In the genomic region with DNA sequence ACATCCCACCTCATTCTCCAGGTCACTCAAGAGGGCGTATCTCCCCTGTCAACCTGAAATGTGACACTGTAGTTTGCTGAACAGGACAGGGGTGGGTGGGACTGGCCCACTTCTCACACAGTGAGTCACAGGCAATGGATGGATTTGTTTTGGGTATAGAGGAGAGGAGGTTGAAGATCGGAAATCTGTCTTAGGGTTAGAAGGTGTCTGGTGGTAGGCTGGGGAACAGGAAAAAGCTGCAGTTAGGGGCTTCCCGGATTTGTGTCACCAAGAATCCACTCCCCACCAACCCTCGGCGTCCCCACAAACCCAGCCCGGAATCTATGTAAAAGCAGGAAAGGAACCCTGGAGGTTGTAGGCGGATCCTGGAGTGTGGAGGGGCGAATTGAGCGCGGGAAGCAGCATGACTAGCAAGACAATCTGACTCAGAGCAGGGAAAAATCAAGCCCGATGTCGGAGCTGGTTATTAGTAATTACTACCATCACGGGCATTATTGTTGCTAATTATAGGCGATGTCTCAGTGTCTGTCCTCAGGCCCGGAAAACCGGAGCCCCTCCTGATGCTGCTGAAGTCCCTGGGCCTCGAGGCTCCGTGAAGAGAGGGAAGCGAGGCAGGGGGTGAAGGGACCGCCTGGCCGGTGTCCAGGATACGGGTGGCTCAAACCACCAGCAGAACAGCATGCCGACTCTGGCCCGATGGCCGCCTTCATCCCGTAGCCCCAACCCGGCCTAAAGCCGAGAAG, we compare ENCODE assay signal across 14 cellular contexts. TPM values are rescaled to one million over a fixed set of nuclear protein-coding genes. Genes with fewer than 3 reads are reported as not detected.
DNase-seq lines count a peak whose midpoint lies in the region; ATAC-seq and TF ChIP-seq lines count a peak whose summit lies in the region.
"Had no signal": no experiment of that assay in that cellular context is flagged by ENCODE, and none has a peak within 500 bp of the region (broad histone marks: within the 10 kb centered on the region; RNA-seq: fewer than 3 reads in every experiment).

No MANE protein-coding gene starts in this region.

- ATAC-seq in naive B cell (ENCODE audit: low read depth in 2 of 2): no peak
- ATAC-seq: activated T-helper 17 cell treated with anti-CD3 and anti-CD28 coated beads, Interleukin-2, amount 50 U/mL, for 72 hours had no signal

- H3K4me1 Mint-ChIP-seq in naive B cell: peaks cover 7 to 8% (median 7%) of the 10 kb centered on the region in 3 donors
- H3K4me1 Mint-ChIP-seq: activated T-helper 17 cell treated with anti-CD3 and anti-CD28 coated beads, Interleukin-2, amount 50 U/mL, for 72 hours had no signal

- H3K9me3 Mint-ChIP-seq in naive B cell: peaks cover 0 to 10% (median 3%) of the 10 kb centered on the region in 7 donors
- H3K9me3 Mint-ChIP-seq: activated T-helper 17 cell treated with anti-CD3 and anti-CD28 coated beads, Interleukin-2, amount 50 U/mL, for 72 hours; CD4-positive, alpha-beta T cell had no signal

- H3K4me3 Mint-ChIP-seq in naive B cell: peak overlapping the region in 5 of 8 donors; percentile 4 to 53 (median 17)
- H3K4me3 Mint-ChIP-seq: activated T-helper 17 cell treated with anti-CD3 and anti-CD28 coated beads, Interleukin-2, amount 50 U/mL, for 72 hours; CD4-positive, alpha-beta T cell had no signal

- H2AFZ ChIP-seq in GM23248 (peak overlapping the region; percentile 81), Karpas-422 (ENCODE audit: low read length) (no peak overlapping the region)

- TF ChIP-seq POLR2A in adrenal gland (IDR thresholded peaks at IDR 0.05): no peak

- peaks cover 32 to 76% (median 47%) of the 10 kb centered on the region in 3 donors for H3K27me3 Mint-ChIP-seq in naive B cell

- no peaks in the 10 kb centered on the region for H3K9me3 ChIP-seq in GM23248 (ENCODE audit: low read depth)
- H3K9me3 ChIP-seq in adrenal gland (replicated peaks in 1 of 3): no peaks in the 10 kb centered on the region
- H3K9me3 ChIP-seq in Karpas-422 (ENCODE audit: low read length): peaks cover 5% of the 10 kb centered on the region

- peak; percentile 41 for DNase-seq in AG08395 (ENCODE audit: low spot score)
- peak; percentile 89 for DNase-seq in GM23248
- peak; percentile 63 for DNase-seq in ecto neural progenitor cell (ENCODE audit: low spot score)
- DNase-seq in naive B cell: no peak
- no peak for DNase-seq in anterior cingulate cortex (lab: John Stamatoyannopoulos, UW)
- DNase-seq in adrenal gland: no peak
- DNase-seq in Karpas-422: no peak
- no peak for DNase-seq in SHP77 treated with DMSO at 0.1 percent for 48 hours (lab: John Stamatoyannopoulos, UW)
- DNase-seq: CD4-positive, alpha-beta T cell; NCI-H446; RPMI8226; stimulated activated naive CD4-positive, alpha-beta T cell treated with Interleukin-2 at 50 U/mL for 16 hours had no signal

- H3K27me3 ChIP-seq in GM23248 (replicated peaks; ENCODE audit: insufficient read depth) (peaks cover 24% of the 10 kb centered on the region), adrenal gland (peaks cover 74% of the 10 kb centered on the region), Karpas-422 (ENCODE audit: low read length) (no peaks in the 10 kb centered on the region)

- H3K36me3 Mint-ChIP-seq in naive B cell: peaks cover 0 to 16% of the 10 kb centered on the region in 2 donors

- H3K27ac ChIP-seq in GM23248 (peak overlapping the region; percentile 59), adrenal gland (no peak overlapping the region), Karpas-422 (ENCODE audit: low read length) (no peak overlapping the region)

- H3K9ac ChIP-seq in GM23248: peak overlapping the region; percentile 89
- H3K9ac ChIP-seq in Karpas-422 (ENCODE audit: low read length): no peak overlapping the region

- H3K36me3 ChIP-seq in GM23248 (ENCODE audit: low read depth) (no peaks in the 10 kb centered on the region), adrenal gland (replicated peaks in 1 of 2) (no peaks in the 10 kb centered on the region), Karpas-422 (ENCODE audit: insufficient read depth, low read length) (no peaks in the 10 kb centered on the region)

- H3K27ac Mint-ChIP-seq in naive B cell: peak overlapping the region in 1 of 6 donors; percentile 39
- H3K27ac Mint-ChIP-seq: activated T-helper 17 cell treated with anti-CD3 and anti-CD28 coated beads, Interleukin-2, amount 50 U/mL, for 72 hours; CD4-positive, alpha-beta T cell had no signal

- intact Hi-C loops in adrenal gland (cut with DNase I): no loop called here

- in situ Hi-C loops in GM23248 (cut with MboI): no loop called here

- H3F3A ChIP-seq in GM23248 (ENCODE audit: insufficient read depth): 0 out of 2 replicates have a peak, but pooled peaks cover 9% of the 10 kb centered on the region

- no peak for TF ChIP-seq CTCF in adrenal gland (IDR thresholded peaks at IDR 0.05)

- H3K4me2 ChIP-seq in GM23248 (ENCODE audit: unreplicated experiment) (peak overlapping the region; percentile 86), Karpas-422 (ENCODE audit: low read depth, low read length, poor library complexity, severe bottlenecking) (no peak overlapping the region)

- no peaks in the 10 kb centered on the region for H3K4me1 ChIP-seq in GM23248 (ENCODE audit: insufficient read depth)
- peaks cover 0 to 4% of the 10 kb centered on the region in 2 donors for H3K4me1 ChIP-seq in adrenal gland (replicated peaks in 1 of 2)
- H3K4me1 ChIP-seq in Karpas-422 (ENCODE audit: low read length): no peaks in the 10 kb centered on the region

- WGBS in GM23248 (ENCODE audit: low coverage in 1 of 2, low lambda C conversion rate in 2 of 2, missing lambda C conversion rate in 2 of 2), 2 experiments: 5% methylated on average over 28 of the region's 28 CpGs
- WGBS in adrenal gland, 4 donors: 2 to 6% (median 3%) methylated on average over 15 to 28 of the region's 28 CpGs

- H3K9me2 ChIP-seq in GM23248 (ENCODE audit: insufficient read depth) (no peaks in the 10 kb centered on the region), Karpas-422 (replicated peaks; ENCODE audit: insufficient read depth, low read length) (no peaks in the 10 kb centered on the region)

- H4K20me1 ChIP-seq in GM23248 (ENCODE audit: insufficient read depth) (no peaks in the 10 kb centered on the region), Karpas-422 (ENCODE audit: insufficient read depth, low read depth, low read length) (no peaks in the 10 kb centered on the region)

- peak overlapping the region; percentile 84 for H3K4me3 ChIP-seq in GM23248
- H3K4me3 ChIP-seq in adrenal gland: no peak overlapping the region
- no peak overlapping the region for H3K4me3 ChIP-seq in Karpas-422 (ENCODE audit: low read length)

- H3K79me2 ChIP-seq in GM23248 (ENCODE audit: insufficient read depth): peaks cover 29% of the 10 kb centered on the region
- no peaks in the 10 kb centered on the region for H3K79me2 ChIP-seq in Karpas-422 (ENCODE audit: low read length)

RNA-seq across cellular contexts. Expression of a gene that starts 1.7 kb away (rescaled TPM):
- total RNA-seq in GM23248 (2014; rRNA removed; shearing (Covaris generic)): 25.9 and 32.5 TPM in 2 replicates
- polyA plus RNA-seq in GM23248 (2016; fragmentation: Nextera tagmentation; extraction: Ambion mirVana): 1.3 and 1.6 TPM in 2 replicates
- not detected for polyA plus RNA-seq in naive B cell (ENCODE audit: low read depth in 6 of 6)
- total RNA-seq in adrenal gland: not detected
- under 1 TPM in 1 of 3 donors, not detected in 2; 0.07 TPM for polyA plus RNA-seq in adrenal gland
- total RNA-seq in Karpas-422 (2014; rRNA removed; shearing (Covaris generic); ENCODE audit: low replicate concordance): not detected in 2 replicates
- total RNA-seq: activated T-helper 17 cell treated with anti-CD3 and anti-CD28 coated beads, Interleukin-2, amount 50 U/mL, for 72 hours; CD4-positive, alpha-beta T cell; dermis microvascular lymphatic vessel endothelial cell had no signal

Comparison
In these comparisons a context has a peak if more than half of its experiments do, and no peak if none do; other contexts are left out.
1. DNase-seq: peak in AG08395 (single experiment), GM23248 (single experiment) and ecto neural progenitor cell (single experiment); none in naive B cell (single experiment), anterior cingulate cortex (0 of 58), adrenal gland (0 of 7), Karpas-422 (single experiment) and SHP77 treated with DMSO at 0.1 percent for 48 hours (single experiment).
2. RNA of a gene that starts 1.7 kb away (total RNA-seq): 25.9 to 32.5 TPM in GM23248; not detected in adrenal gland and not detected in Karpas-422; every median in the first group is over 10 times any median in the second.